ENCODE assay signal across 18 cellular contexts in genomic region chr12:62966990-62967506, GRCh38. TPM values are rescaled to one million over a fixed set of nuclear protein-coding genes. Genes with fewer than 3 reads are reported as not detected.
"Had no signal": no experiment of that assay in that cellular context is flagged by ENCODE, and none has a peak within 500 bp of the region (broad histone marks: within the 10 kb centered on the region; RNA-seq: fewer than 3 reads in every experiment).

No MANE protein-coding gene starts in this region.

- H3K36me3 Mint-ChIP-seq: activated CD8-positive, alpha-beta memory T cell treated with anti-CD3 and anti-CD28 coated beads, Interleukin-2, amount 10 ng/mL, durations not matched to agents 7 days and 5 days; activated naive CD8-positive, alpha-beta T cell had no signal

- H3K9me3 ChIP-seq: gastrocnemius medialis, heart right ventricle, suprapubic skin, transverse colon, vagina had no signal

- H3K4me3 Mint-ChIP-seq: activated CD4-positive, alpha-beta memory T cell treated with anti-CD3 and anti-CD28 coated beads, Interleukin-2, amount 10 ng/mL, durations not matched to agents 7 days and 5 days; activated CD8-positive, alpha-beta memory T cell treated with anti-CD3 and anti-CD28 coated beads, Interleukin-2, amount 10 ng/mL, durations not matched to agents 7 days and 5 days; activated naive CD8-positive, alpha-beta T cell; dendritic cell treated with granulocyte-macrophage colony-stimulating factor and Interleukin-4, amounts not matched to agents 40 ng/mL and 50 ng/mL, for 4 days; nephron; stimulated activated naive CD8-positive, alpha-beta T cell treated with anti-CD3 and anti-CD28 coated beads, Interleukin-15, Interleukin-2, amounts not matched to agents 100 ng/mL and 50 ng/mL, for 24 hours had no signal

- DNase-seq: activated CD4-positive, alpha-beta memory T cell treated with anti-CD3 and anti-CD28 coated beads, Interleukin-2, amount 10 ng/mL, durations not matched to agents 7 days and 5 days; activated CD4-positive, CD25-positive, alpha-beta regulatory T cell; activated CD8-positive, alpha-beta memory T cell treated with anti-CD3 and anti-CD28 coated beads, Interleukin-2, amount 10 ng/mL, durations not matched to agents 7 days and 5 days; effector CD8-positive, alpha-beta T cell; gastrocnemius medialis; heart right ventricle; right cardiac atrium; stimulated activated CD4-positive, alpha-beta T cell treated with anti-CD3 and anti-CD28 coated beads, Interleukin-15, amount 100 ng/mL, for 24 hours; stimulated activated CD4-positive, alpha-beta T cell treated with anti-CD3 and anti-CD28 coated beads, Interleukin-2, amount 100 ng/mL, for 48 hours had no signal

- H3K4me1 ChIP-seq: gastrocnemius medialis, heart right ventricle, suprapubic skin, transverse colon, vagina had no signal

- ATAC-seq: activated CD8-positive, alpha-beta memory T cell treated with anti-CD3 and anti-CD28 coated beads, Interleukin-2, amount 10 ng/mL, durations not matched to agents 7 days and 5 days; gastrocnemius medialis; heart right ventricle; right cardiac atrium had no signal

- H3K4me3 ChIP-seq: gastrocnemius medialis, heart right ventricle, lung, skin epidermis, suprapubic skin, transverse colon, vagina had no signal

- H3K27me3 Mint-ChIP-seq: dendritic cell treated with granulocyte-macrophage colony-stimulating factor and Interleukin-4, amounts not matched to agents 40 ng/mL and 50 ng/mL, for 4 days; stimulated activated naive CD8-positive, alpha-beta T cell treated with anti-CD3 and anti-CD28 coated beads, Interleukin-15, Interleukin-2, amounts not matched to agents 100 ng/mL and 50 ng/mL, for 24 hours had no signal

- H3K9me3 Mint-ChIP-seq: activated CD4-positive, alpha-beta memory T cell treated with anti-CD3 and anti-CD28 coated beads, Interleukin-2, amount 10 ng/mL, durations not matched to agents 7 days and 5 days; nephron; stimulated activated naive CD8-positive, alpha-beta T cell treated with anti-CD3 and anti-CD28 coated beads, Interleukin-15, Interleukin-2, amounts not matched to agents 100 ng/mL and 50 ng/mL, for 24 hours had no signal

- H3K27me3 ChIP-seq: gastrocnemius medialis, suprapubic skin, transverse colon, vagina had no signal

- H3K27ac ChIP-seq: gastrocnemius medialis, heart right ventricle, skin epidermis, suprapubic skin, transverse colon, vagina had no signal

- H3K27ac Mint-ChIP-seq: activated CD4-positive, alpha-beta memory T cell treated with anti-CD3 and anti-CD28 coated beads, Interleukin-2, amount 10 ng/mL, durations not matched to agents 7 days and 5 days; activated CD8-positive, alpha-beta memory T cell treated with anti-CD3 and anti-CD28 coated beads, Interleukin-2, amount 10 ng/mL, durations not matched to agents 7 days and 5 days; activated naive CD8-positive, alpha-beta T cell; dendritic cell treated with granulocyte-macrophage colony-stimulating factor and Interleukin-4, amounts not matched to agents 40 ng/mL and 50 ng/mL, for 4 days; nephron had no signal

- H3K4me1 Mint-ChIP-seq: activated CD4-positive, alpha-beta memory T cell treated with anti-CD3 and anti-CD28 coated beads, Interleukin-2, amount 10 ng/mL, durations not matched to agents 7 days and 5 days; nephron had no signal

- H3K36me3 ChIP-seq: gastrocnemius medialis, heart right ventricle, suprapubic skin, transverse colon, vagina had no signal

RNA-seq across cellular contexts. Expression of gene PPM1H, which starts 32.1 kb away (rescaled TPM):
- total RNA-seq: activated CD4-positive, alpha-beta memory T cell treated with anti-CD3 and anti-CD28 coated beads, Interleukin-2, amount 10 ng/mL, durations not matched to agents 7 days and 5 days had no signal
